In the genomic region with DNA sequence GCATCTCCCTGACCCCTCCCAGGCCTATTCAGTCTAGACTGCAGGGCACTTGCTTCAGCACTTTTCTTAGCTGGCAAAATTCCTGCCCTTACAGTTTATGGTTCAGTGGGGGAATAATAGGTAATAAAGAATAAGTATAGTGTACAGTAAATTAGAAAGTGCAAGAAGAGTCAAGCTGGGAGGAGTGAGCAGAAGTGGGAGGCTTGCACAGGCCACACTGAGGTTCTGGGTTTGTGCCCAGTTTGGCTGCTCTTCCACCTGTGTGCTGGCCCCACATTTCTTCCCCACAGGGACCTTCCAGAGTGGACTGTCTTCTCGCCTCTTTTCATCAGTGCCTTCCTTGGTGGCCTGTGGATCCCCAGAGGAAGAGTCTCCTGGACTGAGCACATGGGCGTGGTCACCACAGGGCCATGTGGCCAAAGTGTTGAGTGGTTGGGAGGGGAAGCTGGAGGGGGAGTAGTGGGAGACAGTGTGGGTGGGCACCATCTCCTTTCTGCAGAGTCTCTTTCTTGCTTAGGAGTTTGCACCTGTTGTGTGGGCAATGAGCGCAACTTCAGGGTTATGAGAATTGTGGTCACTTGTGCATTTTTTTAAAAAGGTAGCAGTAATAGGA, we compare ENCODE assay signal across 1 cellular context.
TF ChIP-seq lines count a peak whose summit lies in the region.

No MANE protein-coding gene starts in this region.

TF ChIP-seq in IMR-90, 13 proteins besides CTCF, POLR2A, EP300 and RAD21:
- TF ChIP-seq, protein P1, sequence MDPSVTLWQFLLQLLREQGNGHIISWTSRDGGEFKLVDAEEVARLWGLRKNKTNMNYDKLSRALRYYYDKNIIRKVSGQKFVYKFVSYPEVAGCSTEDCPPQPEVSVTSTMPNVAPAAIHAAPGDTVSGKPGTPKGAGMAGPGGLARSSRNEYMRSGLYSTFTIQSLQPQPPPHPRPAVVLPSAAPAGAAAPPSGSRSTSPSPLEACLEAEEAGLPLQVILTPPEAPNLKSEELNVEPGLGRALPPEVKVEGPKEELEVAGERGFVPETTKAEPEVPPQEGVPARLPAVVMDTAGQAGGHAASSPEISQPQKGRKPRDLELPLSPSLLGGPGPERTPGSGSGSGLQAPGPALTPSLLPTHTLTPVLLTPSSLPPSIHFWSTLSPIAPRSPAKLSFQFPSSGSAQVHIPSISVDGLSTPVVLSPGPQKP (IDR thresholded peaks at IDR 0.05; ENCODE audit: borderline replicate concordance, low read depth, low read length): no peak
- no peak for TF ChIP-seq RCOR1 (IDR thresholded peaks at IDR 0.05; ENCODE audit: insufficient replicate concordance, low read length)
- no peak for TF ChIP-seq MAZ (IDR thresholded peaks at IDR 0.05; ENCODE audit: borderline replicate concordance, low read depth, low read length)
- TF ChIP-seq RFX5 (IDR thresholded peaks at IDR 0.05; ENCODE audit: low read depth, low read length): no peak
- no peak for TF ChIP-seq FOS (IDR thresholded peaks at IDR 0.05; ENCODE audit: low read depth, low read length)
- TF ChIP-seq, protein P2, sequence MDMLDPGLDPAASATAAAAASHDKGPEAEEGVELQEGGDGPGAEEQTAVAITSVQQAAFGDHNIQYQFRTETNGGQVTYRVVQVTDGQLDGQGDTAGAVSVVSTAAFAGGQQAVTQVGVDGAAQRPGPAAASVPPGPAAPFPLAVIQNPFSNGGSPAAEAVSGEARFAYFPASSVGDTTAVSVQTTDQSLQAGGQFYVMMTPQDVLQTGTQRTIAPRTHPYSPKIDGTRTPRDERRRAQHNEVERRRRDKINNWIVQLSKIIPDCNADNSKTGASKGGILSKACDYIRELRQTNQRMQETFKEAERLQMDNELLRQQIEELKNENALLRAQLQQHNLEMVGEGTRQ (IDR thresholded peaks at IDR 0.05; ENCODE audit: low read depth, low read length): no peak
- no peak for TF ChIP-seq NFE2L2 (IDR thresholded peaks at IDR 0.05; ENCODE audit: low read depth, low read length)
- TF ChIP-seq CEBPB (IDR thresholded peaks at IDR 0.05; ENCODE audit: low read depth, low read length): no peak
- no peak for TF ChIP-seq CHD1 (IDR thresholded peaks at IDR 0.05; ENCODE audit: low read depth, low read length)
- no peak for TF ChIP-seq SMC3 (IDR thresholded peaks at IDR 0.05; ENCODE audit: low read depth, low read length)
- no peak for TF ChIP-seq BHLHE40 (IDR thresholded peaks at IDR 0.05; ENCODE audit: low read depth, low read length)
